In genomic region chr5:89988998-89989690, GRCh38 we compare ENCODE assay signal across 14 cellular contexts.
DNase-seq lines count a peak whose midpoint lies in the region; ATAC-seq and TF ChIP-seq lines count a peak whose summit lies in the region.
"Had no signal": no experiment of that assay in that cellular context is flagged by ENCODE, and none has a peak within 500 bp of the region (broad histone marks: within the 10 kb centered on the region; RNA-seq: fewer than 3 reads in every experiment).

No MANE protein-coding gene starts in this region.

- no peaks in the 10 kb centered on the region for H4K20me1 ChIP-seq in fibroblast of lung (ENCODE audit: control insufficient read depth, extremely low read depth, insufficient read depth, low read length)

- H3K36me3 ChIP-seq in adipocyte (ENCODE audit: control insufficient read depth, insufficient read depth, low read length, severe bottlenecking) (no peaks in the 10 kb centered on the region), fibroblast of lung (ENCODE audit: control insufficient read depth, insufficient read depth, low read length) (no peaks in the 10 kb centered on the region), right lobe of liver (no peaks in the 10 kb centered on the region)

- H3K27me3 ChIP-seq in adipocyte (replicated peaks; ENCODE audit: control insufficient read depth, insufficient read depth, low read length) (no peaks in the 10 kb centered on the region), fibroblast of lung (ENCODE audit: control insufficient read depth, insufficient read depth, low read length) (no peaks in the 10 kb centered on the region), right lobe of liver (no peaks in the 10 kb centered on the region)
- H3K27me3 ChIP-seq: foreskin keratinocyte had no signal

- H3K4me3 ChIP-seq in adipocyte (ENCODE audit: low read length) (no peak overlapping the region), fibroblast of lung (replicated peaks in 1 of 4; ENCODE audit: control extremely low read depth in 1 of 4, insufficient read depth in 1 of 4, low read depth in 3 of 4, low read length in 4 of 4) (no peak overlapping the region), right lobe of liver (no peak overlapping the region)

- DNase-seq in adipocyte (ENCODE audit: low read depth) (peak; percentile 56), fibroblast of lung (ENCODE audit: low read depth in 2 of 2) (peak in 1 of 2 donors; percentile 15), right lobe of liver (no peak), smooth muscle cell of the brain vasculature (ENCODE audit: low read depth, low spot score) (peak; percentile 46), anterior cingulate cortex (lab: John Stamatoyannopoulos, UW) (no peak), hypothalamus (lab: John Stamatoyannopoulos, UW) (no peak), OCI-M1 (lab: John Stamatoyannopoulos, UW) (no peak)
- DNase-seq: activated naive CD4-positive, alpha-beta T cell; foreskin keratinocyte; left colon; NCI-H2227 treated with DMSO at 0.1 percent for 48 hours; nucleus accumbens had no signal

- intact Hi-C loops in right lobe of liver (cut with DNase I): no loop called here

- peaks cover 29% of the 10 kb centered on the region for H3K4me1 ChIP-seq in adipocyte (ENCODE audit: control insufficient read depth, insufficient read depth, low read length)
- H3K4me1 ChIP-seq in fibroblast of lung (ENCODE audit: control insufficient read depth, extremely low read depth, insufficient read depth, low read length): peaks cover 2% of the 10 kb centered on the region
- H3K4me1 ChIP-seq in right lobe of liver: no peaks in the 10 kb centered on the region
- H3K4me1 ChIP-seq: foreskin keratinocyte had no signal

- no peaks in the 10 kb centered on the region for H3K79me2 ChIP-seq in fibroblast of lung (ENCODE audit: control insufficient read depth, insufficient read depth, low read length)

- TF ChIP-seq POLR2A in right lobe of liver (IDR thresholded peaks at IDR 0.05): no peak

- peak in 3 of 4 donors; percentile 14 to 52 (median 25) for ATAC-seq in right lobe of liver
- ATAC-seq in GM21737 (IDR thresholded peaks at IDR 0.05; ENCODE audit: unreplicated experiment): no peak
- ATAC-seq: foreskin keratinocyte, left colon had no signal

- WGBS in right lobe of liver (ENCODE audit: insufficient coverage, low coverage, low lambda C conversion rate, missing lambda C conversion rate): 21% methylated on average over 5 of the region's 5 CpGs

- H3K27ac ChIP-seq in fibroblast of lung (ENCODE audit: insufficient read depth, low read length) (peak overlapping the region; percentile 52), right lobe of liver (no peak overlapping the region)
- H3K27ac ChIP-seq: foreskin keratinocyte, VCaP had no signal

- no peak overlapping the region for H3K4me2 ChIP-seq in fibroblast of lung (ENCODE audit: extremely low read depth, insufficient read depth, low read length)

- TF ChIP-seq CTCF in fibroblast of lung (conservative IDR thresholded peaks at IDR 0.05 in 1 of 2, IDR thresholded peaks at IDR 0.05 in 1 of 2; ENCODE audit: low read depth in 1 of 2, low read length in 2 of 2): no peak
- no peak for TF ChIP-seq CTCF in right lobe of liver (IDR thresholded peaks at IDR 0.05)

- H3K9me3 ChIP-seq in adipocyte (ENCODE audit: control insufficient read depth, low read length): no peaks in the 10 kb centered on the region
- H3K9me3 ChIP-seq in fibroblast of lung (ENCODE audit: control insufficient read depth, insufficient read depth, low read depth, low read length): no peaks in the 10 kb centered on the region
- no peaks in the 10 kb centered on the region for H3K9me3 ChIP-seq in right lobe of liver

- H2AFZ ChIP-seq in fibroblast of lung (ENCODE audit: low read length): no peak overlapping the region

- H3K9ac ChIP-seq in adipocyte (ENCODE audit: low read length) (no peak overlapping the region), fibroblast of lung (ENCODE audit: insufficient read depth, low read length) (no peak overlapping the region)

Comparison
In these comparisons a context has a peak if more than half of its experiments do, and no peak if none do; other contexts are left out.
1. DNase-seq: peak in adipocyte (single experiment) and smooth muscle cell of the brain vasculature (single experiment); none in right lobe of liver (0 of 3), anterior cingulate cortex (0 of 58), hypothalamus (0 of 51) and OCI-M1 (single experiment).